In genomic region chr3:47909607-47910006, GRCh38 we compare ENCODE assay signal across 13 cellular contexts.
"Had no signal": no experiment of that assay in that cellular context is flagged by ENCODE, and none has a peak within 500 bp of the region (broad histone marks: within the 10 kb centered on the region; RNA-seq: fewer than 3 reads in every experiment).

No MANE protein-coding gene starts in this region.

- H3K27me3 ChIP-seq: cardiac muscle cell, SJSA1, transverse colon had no signal

- H3K4me3 ChIP-seq: cardiac muscle cell, SJSA1, transverse colon had no signal

- H3K4me1 Mint-ChIP-seq: memory B cell; stimulated activated memory B cell treated with anti-CD40 and anti-IgM and Interleukin-4, amounts not matched to agents 10 μg/mL and 1 μg/mL and 100 μg/mL, for 72 hours had no signal

- H3K27ac ChIP-seq: epithelial cell of prostate, SJSA1, transverse colon had no signal

- ATAC-seq: activated CD4-positive, alpha-beta T cell treated with anti-CD3 and anti-CD28 coated beads for 36 hours; left colon; stimulated activated memory B cell treated with anti-CD40 and anti-IgM and Interleukin-4, amounts not matched to agents 10 μg/mL and 1 μg/mL and 100 μg/mL, for 72 hours had no signal

- H3K9me3 ChIP-seq: SJSA1, transverse colon had no signal

- H3K4me1 ChIP-seq: transverse colon had no signal

- DNase-seq: activated CD4-positive, alpha-beta memory T cell treated with anti-CD3 and anti-CD28 coated beads, Interleukin-2, amount 10 ng/mL, durations not matched to agents 7 days and 5 days; activated CD4-positive, alpha-beta T cell treated with anti-CD3 and anti-CD28 coated beads for 36 hours; activated T-cell treated with anti-CD3 and anti-CD28 coated beads, Interleukin-2, amount 50 U/mL, for 48 hours; aorta; cortex of kidney; effector memory CD4-positive, alpha-beta T cell; left colon; transverse colon had no signal

- H3K27ac Mint-ChIP-seq: activated CD4-positive, alpha-beta memory T cell treated with anti-CD3 and anti-CD28 coated beads, Interleukin-2, amount 10 ng/mL, durations not matched to agents 7 days and 5 days; activated CD4-positive, alpha-beta T cell treated with anti-CD3 and anti-CD28 coated beads for 36 hours; memory B cell; stimulated activated memory B cell treated with anti-CD40 and anti-IgM and Interleukin-4, amounts not matched to agents 10 μg/mL and 1 μg/mL and 100 μg/mL, for 72 hours had no signal

- H3K27me3 Mint-ChIP-seq: activated CD4-positive, alpha-beta memory T cell treated with anti-CD3 and anti-CD28 coated beads, Interleukin-2, amount 10 ng/mL, durations not matched to agents 7 days and 5 days; activated CD4-positive, alpha-beta T cell treated with anti-CD3 and anti-CD28 coated beads for 36 hours; memory B cell; stimulated activated memory B cell treated with anti-CD40 and anti-IgM and Interleukin-4, amounts not matched to agents 10 μg/mL and 1 μg/mL and 100 μg/mL, for 72 hours had no signal

- H3K9me3 Mint-ChIP-seq: activated CD4-positive, alpha-beta memory T cell treated with anti-CD3 and anti-CD28 coated beads, Interleukin-2, amount 10 ng/mL, durations not matched to agents 7 days and 5 days; memory B cell; stimulated activated memory B cell treated with anti-CD40 and anti-IgM and Interleukin-4, amounts not matched to agents 10 μg/mL and 1 μg/mL and 100 μg/mL, for 72 hours had no signal

- H3K4me3 Mint-ChIP-seq: activated CD4-positive, alpha-beta memory T cell treated with anti-CD3 and anti-CD28 coated beads, Interleukin-2, amount 10 ng/mL, durations not matched to agents 7 days and 5 days; activated CD4-positive, alpha-beta T cell treated with anti-CD3 and anti-CD28 coated beads for 36 hours; memory B cell; stimulated activated memory B cell treated with anti-CD40 and anti-IgM and Interleukin-4, amounts not matched to agents 10 μg/mL and 1 μg/mL and 100 μg/mL, for 72 hours had no signal
